Comparison of ENCODE assay signal across 4 cellular contexts in genomic region chr16:60304725-60305124, GRCh38.
"Had no signal": no experiment of that assay in that cellular context is flagged by ENCODE, and none has a peak within 500 bp of the region (broad histone marks: within the 10 kb centered on the region; RNA-seq: fewer than 3 reads in every experiment).

No MANE protein-coding gene starts in this region.

- DNase-seq: H9, HCEC 1CT, IMR-90 had no signal

- ATAC-seq: GM23338 had no signal

- H2AFZ ChIP-seq: GM23338 had no signal

- H3K4me3 ChIP-seq: GM23338 had no signal

- H3K4me2 ChIP-seq: GM23338 had no signal
